23 cellular contexts compared by ENCODE assay signal in the genomic region with DNA sequence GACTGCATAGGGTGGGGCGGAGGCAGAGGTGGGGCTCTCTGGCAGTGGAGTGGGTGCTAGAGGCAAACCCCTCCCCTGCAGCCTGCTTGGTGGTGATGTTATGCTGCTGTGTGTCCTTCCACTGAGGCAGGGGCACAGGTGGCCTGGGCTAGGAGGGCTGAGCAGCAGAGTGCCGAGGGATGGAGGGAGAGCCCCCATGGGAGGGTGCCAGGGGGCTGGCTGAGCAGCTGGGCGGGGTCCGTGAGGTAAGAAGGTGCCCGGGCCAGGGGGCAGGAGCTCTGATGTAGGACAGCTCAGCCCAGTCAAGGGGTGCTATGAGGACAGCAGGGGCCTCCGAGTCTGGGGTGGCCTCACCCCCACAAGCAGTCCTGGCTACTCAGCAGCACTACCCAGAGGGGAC. TPM values are rescaled to one million over a fixed set of nuclear protein-coding genes. Genes with fewer than 3 reads are reported as not detected.
DNase-seq lines count a peak whose midpoint lies in the region; ATAC-seq, FAIRE-seq and TF ChIP-seq lines count a peak whose summit lies in the region.
"Had no signal": no experiment of that assay in that cellular context is flagged by ENCODE, and none has a peak within 500 bp of the region (broad histone marks: within the 10 kb centered on the region; RNA-seq: fewer than 3 reads in every experiment).

No MANE protein-coding gene starts in this region.

- H2AFZ ChIP-seq in osteoblast (ENCODE audit: low read length) = no peak overlapping the region
- H2AFZ ChIP-seq: GM23338 had no signal

- no peaks in the 10 kb centered on the region for H3K9me3 ChIP-seq in osteoblast (ENCODE audit: low read depth, low read length)
- H3K9me3 ChIP-seq: Caco-2 had no signal

- H3K4me2 ChIP-seq in osteoblast (ENCODE audit: insufficient read depth, low read length) = no peak overlapping the region
- H3K4me2 ChIP-seq: GM23338 had no signal

- no peaks in the 10 kb centered on the region for H3K36me3 ChIP-seq in osteoblast (ENCODE audit: insufficient read depth, low read length)

- no peaks in the 10 kb centered on the region for H3K79me2 ChIP-seq in osteoblast (ENCODE audit: insufficient read depth, low read length)

- no peak for FAIRE-seq in urothelium cell line (lab: Jason Lieb, UNC)
- FAIRE-seq: A204.1 had no signal

- no peak overlapping the region for H3K27ac Mint-ChIP-seq in glutamatergic neuron (ENCODE audit: unreplicated experiment)
- H3K27ac Mint-ChIP-seq: CD4-positive, alpha-beta T cell; GM23338; IgD-negative memory B cell had no signal

- intact Hi-C loops in Right ventricle myocardium superior (cut with DNase I) = no loop called here
- intact Hi-C loops in left cardiac atrium (cut with DNase I) = loop anchor here (10.0 kb wide), 2 partner anchors 55 to 105 kb away; no protein-coding TSS in a partner anchor
- intact Hi-C loops in dorsolateral prefrontal cortex (cut with DNase I) = no loop called here

- H3K36me3 Mint-ChIP-seq in glutamatergic neuron (ENCODE audit: unreplicated experiment) = no peaks in the 10 kb centered on the region

- H3K27me3 ChIP-seq in dorsolateral prefrontal cortex = peaks cover 0 to 28% (median 22%) of the 10 kb centered on the region in 45 donors
- H3K27me3 ChIP-seq in osteoblast (ENCODE audit: insufficient read depth, low read length) = peaks cover 18% of the 10 kb centered on the region

- peaks cover 17% of the 10 kb centered on the region for H3K27me3 Mint-ChIP-seq in glutamatergic neuron (ENCODE audit: unreplicated experiment)

- no peak for ATAC-seq in Right ventricle myocardium superior (ENCODE audit: poor library complexity)
- ATAC-seq in left cardiac atrium = no peak
- ATAC-seq in GM18858 (IDR thresholded peaks at IDR 0.05; ENCODE audit: unreplicated experiment) = no peak
- ATAC-seq in GM21723 (IDR thresholded peaks at IDR 0.05; ENCODE audit: unreplicated experiment) = no peak
- ATAC-seq: GM23338, HCT116, PC-3 had no signal

- peak overlapping the region in 35 of 59 donors; percentile 14 to 86 (median 69) for H3K27ac ChIP-seq in dorsolateral prefrontal cortex
- H3K27ac ChIP-seq in osteoblast (ENCODE audit: low read depth, low read length) = no peak overlapping the region

- H3K4me1 Mint-ChIP-seq in glutamatergic neuron (ENCODE audit: low read depth, unreplicated experiment) = peaks cover 16% of the 10 kb centered on the region

- TF ChIP-seq CTCF in dorsolateral prefrontal cortex (IDR thresholded peaks at IDR 0.05 in 54 of 56, conservative IDR thresholded peaks at IDR 0.05 in 2 of 56; ENCODE audit: low read depth in 1 of 56, partially characterized antibody in 56 of 56) (no peak), osteoblast (IDR thresholded peaks at IDR 0.05; ENCODE audit: extremely low read depth, low read depth, low read length) (no peak), glutamatergic neuron (IDR thresholded peaks at IDR 0.05; ENCODE audit: partially characterized antibody, unreplicated experiment) (no peak)

- no peak overlapping the region for H3K4me3 Mint-ChIP-seq in glutamatergic neuron (ENCODE audit: unreplicated experiment)
- H3K4me3 Mint-ChIP-seq: CD4-positive, alpha-beta T cell; GM23338 had no signal

- H3K4me1 ChIP-seq in osteoblast (ENCODE audit: insufficient read depth, low read length) = no peaks in the 10 kb centered on the region
- H3K4me1 ChIP-seq: Caco-2 had no signal

- peaks cover 8% of the 10 kb centered on the region for H3K9me3 Mint-ChIP-seq in glutamatergic neuron (ENCODE audit: unreplicated experiment)
- H3K9me3 Mint-ChIP-seq: CD4-positive, alpha-beta T cell; GM23338; IgD-negative memory B cell had no signal

- no peaks in the 10 kb centered on the region for H4K20me1 ChIP-seq in osteoblast (ENCODE audit: insufficient read depth, low read length)

- DNase-seq in Right ventricle myocardium superior = peak; percentile 11
- no peak for DNase-seq in left cardiac atrium
- DNase-seq in dorsolateral prefrontal cortex = peak in 1 of 10 donors; percentile 8
- DNase-seq in osteoblast (ENCODE audit: insufficient read length, low spot score, missing footprints) = peak; percentile 41
- DNase-seq in urothelium cell line (ENCODE audit: low spot score) = peak; percentile 5
- no peak for DNase-seq in glutamatergic neuron
- DNase-seq: Caco-2; CD4-positive, alpha-beta T cell; GF-D8; Kasumi-1; MM.1S; NCI-H1092 treated with DMSO at 0.1 percent for 48 hours; NCI-H146; NCI-H2029 treated with DMSO at 0.1 percent for 48 hours; NCI-H2171; NCI-H526; PC-3 had no signal

- H3K4me3 ChIP-seq in dorsolateral prefrontal cortex = peak overlapping the region in 28 of 59 donors; percentile 32 to 64 (median 52)
- no peak overlapping the region for H3K4me3 ChIP-seq in osteoblast (ENCODE audit: insufficient read depth, low read length)
- H3K4me3 ChIP-seq: GM23338 had no signal

RNA-seq across cellular contexts. Expression of gene CLDN5, which starts 4.2 kb away (rescaled TPM):
- total RNA-seq in Right ventricle myocardium superior (23.9 TPM), left cardiac atrium (10 to 100 TPM; 23.3 to 42.1 TPM), dorsolateral prefrontal cortex (100 to 1,000 TPM in 26 of 120 experiments, 10 to 100 TPM in 94; 31.2 to 203 (median 75.1) TPM), osteoblast (not detected in 2 replicates), glutamatergic neuron (ENCODE audit: unreplicated experiment) (7.4 TPM)
- total RNA-seq: Caco-2; CD4-positive, alpha-beta T cell had no signal

RNA-seq across cellular contexts. Expression of gene CDC45, which starts 40.3 kb away (rescaled TPM):
- total RNA-seq in Right ventricle myocardium superior (0.62 TPM), left cardiac atrium (1 to 10 TPM in 1 of 2 donors, under 1 TPM in 1; 0.34 to 2.1 TPM), dorsolateral prefrontal cortex (1 to 10 TPM in 17 of 120 experiments, under 1 TPM in 22, not detected in 81; 0.28 to 1.9 (median 0.81) TPM), osteoblast (0.72 and 1.5 TPM in 2 replicates), glutamatergic neuron (ENCODE audit: unreplicated experiment) (3.5 TPM)

RNA-seq across cellular contexts. Expression of gene UFD1, which starts 41.0 kb away (rescaled TPM):
- 43.5 TPM for total RNA-seq in Right ventricle myocardium superior
- 10 to 100 TPM; 43.8 to 46.9 TPM for total RNA-seq in left cardiac atrium
- 10 to 100 TPM; 26.9 to 61.3 (median 37.7) TPM for total RNA-seq in dorsolateral prefrontal cortex
- 53.9 and 56.8 TPM in 2 replicates for total RNA-seq in osteoblast
- total RNA-seq in glutamatergic neuron (ENCODE audit: unreplicated experiment) = 48.0 TPM

Comparison
In these comparisons a context has a peak if more than half of its experiments do, and no peak if none do; other contexts are left out.
1. DNase-seq: peak in Right ventricle myocardium superior (single experiment), osteoblast (single experiment) and urothelium cell line (single experiment); none in left cardiac atrium (single experiment) and glutamatergic neuron (single experiment).
2. intact Hi-C loops: an anchor here in left cardiac atrium (10.0 kb wide); none called in Right ventricle myocardium superior and dorsolateral prefrontal cortex.